In the genomic region with DNA sequence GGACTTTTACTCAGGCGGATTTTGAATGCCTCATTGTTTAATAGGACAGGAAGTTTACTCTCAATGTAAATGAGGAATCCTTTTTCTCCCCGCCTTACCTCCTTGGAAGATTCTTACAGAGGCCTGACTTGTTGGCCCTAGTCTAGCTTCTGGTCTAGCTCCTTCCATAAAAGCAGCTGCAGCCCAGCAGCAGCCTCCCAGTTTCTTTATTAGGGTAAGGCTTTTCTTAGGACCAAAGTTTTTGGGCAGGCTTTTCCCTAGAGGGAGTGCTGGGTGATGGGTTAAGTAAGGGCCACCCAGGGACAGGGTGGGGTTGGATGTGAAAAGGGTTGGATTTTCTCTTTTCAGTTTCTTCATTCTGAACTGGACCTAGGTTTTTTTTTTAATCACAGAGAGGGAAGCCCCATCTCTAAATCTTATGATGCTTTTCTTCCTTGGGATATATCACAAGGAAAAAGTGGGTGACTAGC, we compare ENCODE assay signal across 9 cellular contexts. TPM values are rescaled to one million over a fixed set of nuclear protein-coding genes. Genes with fewer than 3 reads are reported as not detected.
A peak's percentile ranks its signal among the peaks of the same experiment; 100 is the strongest.
DNase-seq lines count a peak whose midpoint lies in the region; ATAC-seq and TF ChIP-seq lines count a peak whose summit lies in the region.
"Had no signal": no experiment of that assay in that cellular context is flagged by ENCODE, and none has a peak within 500 bp of the region (broad histone marks: within the 10 kb centered on the region; RNA-seq: fewer than 3 reads in every experiment).

No MANE protein-coding gene starts in this region.

- H3K27me3 ChIP-seq in sigmoid colon: no peaks in the 10 kb centered on the region

- TF ChIP-seq CTCF in fibroblast of villous mesenchyme (IDR thresholded peaks at IDR 0.05; ENCODE audit: insufficient read depth, low read depth, low read length) (no peak), sigmoid colon (IDR thresholded peaks at IDR 0.05) (no peak)

- H3K4me3 ChIP-seq in fibroblast of villous mesenchyme (ENCODE audit: low read depth, low read length): peak overlapping the region; percentile 2
- no peak overlapping the region for H3K4me3 ChIP-seq in sigmoid colon

- intact Hi-C loops in sigmoid colon (cut with DNase I): loop anchor here (5.0 kb wide), 1 partner anchor 50 kb away; the partner anchor contains the start of gene LIF

- CTCF ChIA-PET in T-cell (lab: Charles Lee): interaction anchor here in 1 of 2 donors (1.1 kb wide), 1 partner anchor 13 kb away, joined by 3 read pairs; no protein-coding TSS in a partner anchor

- DNase-seq in T-cell: no peak
- DNase-seq in fibroblast of villous mesenchyme (ENCODE audit: low read depth): no peak
- no peak for DNase-seq in sigmoid colon
- DNase-seq: NCI-H524 had no signal

- H3K27ac Mint-ChIP-seq in T-cell: peak overlapping the region; percentile 83 to 84

- WGBS in sigmoid colon, 2 donors: 8 to 15% methylated on average over 2 of the region's 2 CpGs

- H3K4me1 Mint-ChIP-seq in T-cell: peaks cover 34 to 50% (median 34%) of the 10 kb centered on the region in 3 donors

- peak overlapping the region; percentile 61 to 73 (median 70) for H3K27ac ChIP-seq in sigmoid colon

- H3K36me3 ChIP-seq in sigmoid colon: no peaks in the 10 kb centered on the region

- no peaks in the 10 kb centered on the region for H3K9me3 ChIP-seq in sigmoid colon

- ATAC-seq in GM19395 (IDR thresholded peaks at IDR 0.05; ENCODE audit: unreplicated experiment): peak; percentile 30
- peak in 3 of 4 experiments; percentile 37 to 62 (median 51) for ATAC-seq in T-cell (replicated peaks in 1 of 4)
- ATAC-seq in GM21515 (IDR thresholded peaks at IDR 0.05; ENCODE audit: unreplicated experiment): no peak
- ATAC-seq in GM18519 (IDR thresholded peaks at IDR 0.05; ENCODE audit: low FRiP score, unreplicated experiment): no peak
- ATAC-seq in HG03135 (IDR thresholded peaks at IDR 0.05; ENCODE audit: unreplicated experiment): no peak
- ATAC-seq in GM21390 (IDR thresholded peaks at IDR 0.05; ENCODE audit: unreplicated experiment): no peak

- TF ChIP-seq EP300 in sigmoid colon (IDR thresholded peaks at IDR 0.05): no peak

- peak overlapping the region; percentile 22 to 55 (median 35) for H3K4me3 Mint-ChIP-seq in T-cell

- POLR2A ChIA-PET in T-cell (lab: Charles Lee): no interaction called here

- TF ChIP-seq POLR2A in sigmoid colon (IDR thresholded peaks at IDR 0.05): no peak

- no peaks in the 10 kb centered on the region for H3K9me3 Mint-ChIP-seq in T-cell

- H3K36me3 Mint-ChIP-seq in T-cell: no peaks in the 10 kb centered on the region

- H3K27me3 Mint-ChIP-seq in T-cell: no peaks in the 10 kb centered on the region

- H3K4me1 ChIP-seq in sigmoid colon: peaks cover 0 to 23% (median 19%) of the 10 kb centered on the region in 4 donors

RNA-seq across cellular contexts. Expression of gene LIF, which starts 49.7 kb away (rescaled TPM):
- total RNA-seq in T-cell (1 to 10 TPM in 3 of 5 donors, under 1 TPM in 2; 0.26 to 3.3 (median 1.4) TPM), fibroblast of villous mesenchyme (7.4 and 7.8 TPM in 2 replicates), sigmoid colon (1 to 10 TPM in 1 of 4 donors, under 1 TPM in 3; 0.28 to 5.8 (median 0.34) TPM)
- polyA plus RNA-seq in sigmoid colon: 10 to 100 TPM in 1 of 3 donors, 1 to 10 TPM in 2; 1.6 to 10.3 (median 1.8) TPM

Comparison
In these comparisons a context has a peak if more than half of its experiments do, and no peak if none do; other contexts are left out.
1. ATAC-seq: peak in GM19395 (single experiment) and T-cell (3 of 4); none in GM21515 (single experiment), GM18519 (single experiment), HG03135 (single experiment) and GM21390 (single experiment).